In the genomic region with DNA sequence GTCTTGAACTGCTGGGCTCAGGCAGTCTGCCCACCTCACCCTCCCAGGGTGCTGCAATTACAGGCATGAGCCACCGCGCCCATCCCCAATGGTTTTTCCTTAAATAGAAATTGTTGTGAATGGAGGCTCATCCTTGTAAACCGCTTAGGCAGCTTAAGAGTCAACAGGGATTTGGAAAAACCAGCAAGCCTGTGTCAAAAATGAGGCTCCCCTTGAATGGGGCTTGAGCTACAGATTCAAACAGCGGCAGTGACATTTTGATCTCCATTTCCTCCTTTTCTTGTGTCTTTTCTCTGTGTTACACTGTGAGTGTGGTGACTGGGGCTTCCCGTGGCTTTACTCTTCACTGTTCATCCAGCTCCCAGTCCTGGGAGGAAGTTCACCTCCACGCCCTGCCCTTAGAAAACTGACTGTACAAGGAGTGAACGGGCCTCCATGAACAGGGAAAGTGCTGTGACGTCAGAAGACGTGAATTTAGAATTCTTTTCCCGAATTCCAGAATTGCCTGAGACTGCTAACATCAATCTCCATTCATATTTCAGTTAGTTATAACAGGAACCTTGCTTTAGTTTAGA, we compare ENCODE assay signal across 10 cellular contexts. TPM values are rescaled to one million over a fixed set of nuclear protein-coding genes. Genes with fewer than 3 reads are reported as not detected.
DNase-seq lines count a peak whose midpoint lies in the region; ATAC-seq and TF ChIP-seq lines count a peak whose summit lies in the region.
"Had no signal": no experiment of that assay in that cellular context is flagged by ENCODE, and none has a peak within 500 bp of the region (broad histone marks: within the 10 kb centered on the region; RNA-seq: fewer than 3 reads in every experiment).

No MANE protein-coding gene starts in this region.

- TF ChIP-seq CTCF in AG04450 (IDR thresholded peaks at IDR 0.05; ENCODE audit: low read depth, low read length) (no peak), HFFc6 (IDR thresholded peaks at IDR 0.05) (no peak), brain microvascular endothelial cell (IDR thresholded peaks at IDR 0.05; ENCODE audit: low read depth, low read length, missing control alignments) (no peak)

- H3K4me1 Mint-ChIP-seq in HFFc6 (ENCODE audit: low read depth) = peaks cover 52% of the 10 kb centered on the region
- H3K4me1 Mint-ChIP-seq in naive thymus-derived CD4-positive, alpha-beta T cell = peaks cover 12 to 48% (median 37%) of the 10 kb centered on the region in 7 donors

- in situ Hi-C loops in brain microvascular endothelial cell (cut with HindIII; ENCODE audit: low pct_ligation_motif_present, low sequenced_read_pairs) = no loop called here

- intact Hi-C loops in naive thymus-derived CD4-positive, alpha-beta T cell (cut with micrococcal nuclease) = no loop called here

- POLR2A ChIA-PET in AG04450 (lab: Yijun Ruan, JAX) = interaction anchor here (0.5 to 2.5 kb wide), 6 partner anchors 8 to 196 kb away, joined by 3 to 11 read pairs (median 6); no protein-coding TSS in a partner anchor
- POLR2A ChIA-PET in naive thymus-derived CD4-positive, alpha-beta T cell (lab: Charles Lee) = interaction anchor here (0.7 to 2.9 kb wide), 7 partner anchors 11 to 333 kb away, joined by 3 to 11 read pairs (median 5); no protein-coding TSS in a partner anchor

- ATAC-seq in naive thymus-derived CD4-positive, alpha-beta T cell = no peak

- no peaks in the 10 kb centered on the region for H3K27me3 ChIP-seq in AG04450 (ENCODE audit: control insufficient read depth, insufficient read depth, low read length)
- H3K27me3 ChIP-seq in brain microvascular endothelial cell (replicated peaks) = no peaks in the 10 kb centered on the region
- H3K27me3 ChIP-seq in naive thymus-derived CD4-positive, alpha-beta T cell (ENCODE audit: control insufficient read depth in 2 of 2, insufficient read depth in 2 of 2, low read length in 2 of 2) = no peaks in the 10 kb centered on the region
- H3K27me3 ChIP-seq: pancreas had no signal

- no peaks in the 10 kb centered on the region for H3K9me3 ChIP-seq in AG04450 (ENCODE audit: control insufficient read depth, insufficient read depth, low read length)
- H3K9me3 ChIP-seq in naive thymus-derived CD4-positive, alpha-beta T cell (ENCODE audit: control insufficient read depth in 2 of 3, low read length in 3 of 3) = no peaks in the 10 kb centered on the region
- H3K9me3 ChIP-seq: pancreas had no signal

- DNase-seq in AG04450 (ENCODE audit: low read depth, low spot score) = no peak
- DNase-seq in HFFc6 = no peak
- DNase-seq in brain microvascular endothelial cell = no peak
- no peak for DNase-seq in naive thymus-derived CD4-positive, alpha-beta T cell
- DNase-seq in stimulated activated CD4-positive, alpha-beta T cell treated with anti-CD3 and anti-CD28 coated beads, Interleukin-1b, Interleukin-23, amount 100 ng/mL, for 48 hours = no peak
- DNase-seq in OCI-M2 (lab: John Stamatoyannopoulos, UW; ENCODE audit: unreplicated experiment) = no peak
- no peak for DNase-seq in NCI-H187 (lab: John Stamatoyannopoulos, UW)
- DNase-seq in NCI-H2227 (lab: John Stamatoyannopoulos, UW; ENCODE audit: unreplicated experiment) = no peak
- DNase-seq: NCI-H146 had no signal

- H3K36me3 ChIP-seq in brain microvascular endothelial cell (replicated peaks) = peaks cover 95% of the 10 kb centered on the region
- peaks cover 19 to 84% (median 35%) of the 10 kb centered on the region in 3 experiments for H3K36me3 ChIP-seq in naive thymus-derived CD4-positive, alpha-beta T cell (ENCODE audit: control insufficient read depth in 2 of 3, insufficient read depth in 3 of 3, low read length in 3 of 3)

- H3K27ac ChIP-seq in AG04450 (ENCODE audit: low read depth, low read length) (peak overlapping the region; percentile 11), brain microvascular endothelial cell (peak overlapping the region; percentile 16)
- no peak overlapping the region for H3K27ac ChIP-seq in naive thymus-derived CD4-positive, alpha-beta T cell (ENCODE audit: low read depth, low read length)
- H3K27ac ChIP-seq: pancreas had no signal

- peaks cover 70% of the 10 kb centered on the region for H3K36me3 Mint-ChIP-seq in HFFc6 (ENCODE audit: low read depth)
- H3K36me3 Mint-ChIP-seq in naive thymus-derived CD4-positive, alpha-beta T cell = peaks cover 24 to 62% (median 36%) of the 10 kb centered on the region in 5 donors

- H3K4me1 ChIP-seq in naive thymus-derived CD4-positive, alpha-beta T cell (ENCODE audit: control insufficient read depth in 2 of 2, insufficient read depth in 2 of 2, low read length in 2 of 2) = peaks cover 0 to 20% of the 10 kb centered on the region in 2 donors
- H3K4me1 ChIP-seq: pancreas had no signal

- peaks cover 19% of the 10 kb centered on the region for H3K27me3 Mint-ChIP-seq in HFFc6 (ENCODE audit: insufficient read depth)
- no peaks in the 10 kb centered on the region for H3K27me3 Mint-ChIP-seq in naive thymus-derived CD4-positive, alpha-beta T cell

- no peak overlapping the region for H3K4me3 Mint-ChIP-seq in HFFc6
- peak overlapping the region in 7 of 10 donors; percentile 29 to 59 (median 49) for H3K4me3 Mint-ChIP-seq in naive thymus-derived CD4-positive, alpha-beta T cell

- no peak overlapping the region for H3K4me3 ChIP-seq in AG04450 (ENCODE audit: low read depth, low read length)
- H3K4me3 ChIP-seq in brain microvascular endothelial cell (ENCODE audit: low read depth, low read length) = no peak overlapping the region
- H3K4me3 ChIP-seq in naive thymus-derived CD4-positive, alpha-beta T cell (ENCODE audit: low read length) = no peak overlapping the region
- H3K4me3 ChIP-seq: pancreas had no signal

- CTCF ChIA-PET in AG04450 (lab: Charles Lee) = interaction anchor here (0.7 to 4.7 kb wide), 3 partner anchors 11 to 90 kb away, joined by 4 to 26 read pairs (median 5); partner anchors contain the start of gene RAB8A
- CTCF ChIA-PET in naive thymus-derived CD4-positive, alpha-beta T cell (lab: Charles Lee) = interaction anchor here (0.9 to 2.3 kb wide), 4 partner anchors 10 to 33 kb away, joined by 3 to 9 read pairs (median 6); no protein-coding TSS in a partner anchor

- peak overlapping the region; percentile 69 for H3K27ac Mint-ChIP-seq in HFFc6
- H3K27ac Mint-ChIP-seq in naive thymus-derived CD4-positive, alpha-beta T cell = peak overlapping the region; percentile 28 to 93 (median 84)

- no peaks in the 10 kb centered on the region for H3K9me3 Mint-ChIP-seq in HFFc6
- no peaks in the 10 kb centered on the region for H3K9me3 Mint-ChIP-seq in naive thymus-derived CD4-positive, alpha-beta T cell

RNA-seq across cellular contexts. Expression of gene RAB8A, which starts 15.3 kb away (rescaled TPM):
- polyA plus RNA-seq in AG04450 (2011; rRNA removed) = 107 and 109 TPM in 2 replicates
- polyA minus RNA-seq in AG04450 (2011; rRNA and poly(A)+ RNA removed) = 149 and 157 TPM in 2 replicates
- 100 to 1,000 TPM in 3 of 6 experiments, 10 to 100 TPM in 3; 93.5 to 103 (median 100) TPM for total RNA-seq in HFFc6 (2021; fragmentation: NEBNext Ultra II Directional; extraction: Animal tissue kit (Norgen Biotek cat#: 25700))
- 100 to 1,000 TPM in 2 of 5 experiments, 10 to 100 TPM in 3; 64.4 to 154 (median 74.5) TPM for total RNA-seq in naive thymus-derived CD4-positive, alpha-beta T cell
- polyA plus RNA-seq in naive thymus-derived CD4-positive, alpha-beta T cell = 10 to 100 TPM; 61.8 to 82.2 TPM

RNA-seq across cellular contexts. Expression of gene TPM4, which starts 20.1 kb away (rescaled TPM):
- polyA plus RNA-seq in AG04450 (2011; rRNA removed) = 1,635 and 2,058 TPM in 2 replicates
- 838 and 1,049 TPM in 2 replicates for polyA minus RNA-seq in AG04450 (2011; rRNA and poly(A)+ RNA removed)
- 1,000 to 10,000 TPM in 4 of 6 experiments, 100 to 1,000 TPM in 2; 973 to 1,332 (median 1,247) TPM for total RNA-seq in HFFc6 (2021; fragmentation: NEBNext Ultra II Directional; extraction: Animal tissue kit (Norgen Biotek cat#: 25700))
- total RNA-seq in naive thymus-derived CD4-positive, alpha-beta T cell = 100 to 1,000 TPM in 3 of 5 experiments, 10 to 100 TPM in 2; 65.8 to 435 (median 126) TPM
- polyA plus RNA-seq in naive thymus-derived CD4-positive, alpha-beta T cell = 10 to 100 TPM; 28.2 to 43.5 TPM

RNA-seq across cellular contexts. Expression of gene HSH2D, which starts 47.1 kb away (rescaled TPM):
- polyA plus RNA-seq in AG04450 (2011; rRNA removed) = not detected in 2 replicates
- not detected in 2 replicates for polyA minus RNA-seq in AG04450 (2011; rRNA and poly(A)+ RNA removed)
- not detected for total RNA-seq in HFFc6 (2021; fragmentation: NEBNext Ultra II Directional; extraction: Animal tissue kit (Norgen Biotek cat#: 25700))
- 10 to 100 TPM; 20.0 to 60.0 (median 46.4) TPM for total RNA-seq in naive thymus-derived CD4-positive, alpha-beta T cell
- polyA plus RNA-seq in naive thymus-derived CD4-positive, alpha-beta T cell = 10 to 100 TPM in 1 of 2 donors, 1 to 10 TPM in 1; 7.2 to 17.8 TPM

Comparison
In these comparisons a context has a peak if more than half of its experiments do, and no peak if none do; other contexts are left out.
1. RNA of gene HSH2D, which starts 47.1 kb away (total RNA-seq): 20.0 to 60.0 TPM in naive thymus-derived CD4-positive, alpha-beta T cell; not detected in HFFc6; every median in the first group is over 10 times any median in the second.